9 cellular contexts compared by ENCODE assay signal in the genomic region with DNA sequence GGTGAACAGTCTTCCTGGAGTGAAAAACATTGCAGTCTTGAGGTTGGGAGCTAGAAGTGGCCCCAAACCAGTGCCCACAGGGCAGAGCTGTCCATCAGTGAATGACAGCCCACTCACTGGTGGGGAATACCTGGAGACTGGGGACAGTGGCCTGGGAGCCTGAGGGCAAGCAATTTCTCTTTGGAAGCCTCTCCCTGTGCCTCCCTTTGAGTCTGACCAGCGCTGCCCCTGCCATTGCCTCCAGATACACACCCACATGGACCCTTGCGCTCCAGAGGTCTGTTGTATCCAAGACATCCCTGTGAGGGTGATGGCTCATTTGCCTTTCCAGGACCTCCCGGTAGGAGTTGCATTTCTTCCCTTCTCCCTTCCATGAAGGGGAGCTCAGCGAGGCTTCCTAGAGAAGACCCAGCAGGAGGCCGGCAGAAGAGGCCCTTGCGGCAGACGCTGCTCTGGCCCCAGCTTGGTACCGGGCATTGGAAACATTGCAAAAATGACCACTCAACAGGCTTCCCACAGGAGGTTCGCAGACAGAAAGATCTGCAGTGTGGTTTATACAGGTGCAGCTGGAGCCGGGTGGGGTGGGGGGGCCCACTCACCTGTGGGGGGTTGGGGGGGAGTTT. TPM values are rescaled to one million over a fixed set of nuclear protein-coding genes. Genes with fewer than 3 reads are reported as not detected.
A peak's percentile ranks its signal among the peaks of the same experiment; 100 is the strongest.
DNase-seq lines count a peak whose midpoint lies in the region; ATAC-seq and TF ChIP-seq lines count a peak whose summit lies in the region.
"Had no signal": no experiment of that assay in that cellular context is flagged by ENCODE, and none has a peak within 500 bp of the region (broad histone marks: within the 10 kb centered on the region; RNA-seq: fewer than 3 reads in every experiment).

No MANE protein-coding gene starts in this region.

- CTCF ChIA-PET in activated CD8-positive, alpha-beta memory T cell treated with anti-CD3 and anti-CD28 coated beads, Interleukin-2, amount 10 ng/mL, durations not matched to agents 7 days and 5 days (lab: Charles Lee) = interaction anchor here (0.6 to 15.1 kb wide), 25 partner anchors 8 to 165 kb away, joined by 3 to 215 read pairs (median 5); a partner anchor contains a TSS

- no peaks in the 10 kb centered on the region for H3K36me3 ChIP-seq in adrenal gland (replicated peaks in 1 of 2)
- no peaks in the 10 kb centered on the region for H3K36me3 ChIP-seq in lower lobe of right lung
- no peaks in the 10 kb centered on the region for H3K36me3 ChIP-seq in thoracic aorta
- H3K36me3 ChIP-seq in MG63 = peaks cover 4% of the 10 kb centered on the region; the same call in 1 of the 2 replicates

- no peak for TF ChIP-seq CTCF in adrenal gland (IDR thresholded peaks at IDR 0.05)
- TF ChIP-seq CTCF in lower lobe of right lung (IDR thresholded peaks at IDR 0.05) = no peak
- TF ChIP-seq CTCF in thoracic aorta (IDR thresholded peaks at IDR 0.05) = no peak

- H3K4me3 ChIP-seq in adrenal gland = no peak overlapping the region
- peak overlapping the region; percentile 39 for H3K4me3 ChIP-seq in lower lobe of right lung
- peak overlapping the region; percentile 69 for H3K4me3 ChIP-seq in thoracic aorta
- H3K4me3 ChIP-seq in MG63 = no peak overlapping the region

- H3K27me3 ChIP-seq in adrenal gland = no peaks in the 10 kb centered on the region
- no peaks in the 10 kb centered on the region for H3K27me3 ChIP-seq in lower lobe of right lung (ENCODE audit: low read depth)
- no peaks in the 10 kb centered on the region for H3K27me3 ChIP-seq in thoracic aorta (replicated peaks; ENCODE audit: insufficient read depth)
- no peaks in the 10 kb centered on the region for H3K27me3 ChIP-seq in MG63

- H3K4me1 Mint-ChIP-seq in activated CD8-positive, alpha-beta memory T cell treated with anti-CD3 and anti-CD28 coated beads, Interleukin-2, amount 10 ng/mL, durations not matched to agents 7 days and 5 days = peaks cover 100% of the 10 kb centered on the region

- peak overlapping the region; percentile 100 for H3K27ac Mint-ChIP-seq in activated CD8-positive, alpha-beta memory T cell treated with anti-CD3 and anti-CD28 coated beads, Interleukin-2, amount 10 ng/mL, durations not matched to agents 7 days and 5 days

- intact Hi-C loops in adrenal gland (cut with DNase I) (loop anchor here (10.0 kb wide), 2 partner anchors 70 to 120 kb away; no protein-coding TSS in a partner anchor), lower lobe of right lung (cut with DNase I) (no loop called here)

- H3K27ac ChIP-seq in adrenal gland (peak overlapping the region; percentile 67 to 95 (median 86)), lower lobe of right lung (peak overlapping the region; percentile 93), thoracic aorta (peak overlapping the region; percentile 50 to 73)

- H3K9me3 Mint-ChIP-seq in activated CD8-positive, alpha-beta memory T cell treated with anti-CD3 and anti-CD28 coated beads, Interleukin-2, amount 10 ng/mL, durations not matched to agents 7 days and 5 days (ENCODE audit: low read depth) = no peaks in the 10 kb centered on the region

- no peak for TF ChIP-seq POLR2A in adrenal gland (IDR thresholded peaks at IDR 0.05)

- ATAC-seq in activated CD8-positive, alpha-beta memory T cell treated with anti-CD3 and anti-CD28 coated beads, Interleukin-2, amount 10 ng/mL, durations not matched to agents 7 days and 5 days = no peak
- ATAC-seq in lower lobe of right lung (no peak), thoracic aorta (ENCODE audit: insufficient number of reproducible peaks, low FRiP score, low read depth) (no peak), HG02588 (IDR thresholded peaks at IDR 0.05; ENCODE audit: unreplicated experiment) (no peak)

- H3K4me1 ChIP-seq in adrenal gland (replicated peaks in 1 of 2) (peaks cover 29 to 87% of the 10 kb centered on the region in 2 donors), lower lobe of right lung (peaks cover 97% of the 10 kb centered on the region), thoracic aorta (ENCODE audit: control insufficient read depth in 1 of 2, low read depth in 2 of 2) (peaks cover 49 to 75% of the 10 kb centered on the region in 2 donors)

- H3K4me3 Mint-ChIP-seq in activated CD8-positive, alpha-beta memory T cell treated with anti-CD3 and anti-CD28 coated beads, Interleukin-2, amount 10 ng/mL, durations not matched to agents 7 days and 5 days = peak overlapping the region; percentile 58

- H3K27me3 Mint-ChIP-seq in activated CD8-positive, alpha-beta memory T cell treated with anti-CD3 and anti-CD28 coated beads, Interleukin-2, amount 10 ng/mL, durations not matched to agents 7 days and 5 days = no peaks in the 10 kb centered on the region

- WGBS in adrenal gland, 4 donors = 70 to 82% (median 74%) methylated on average over 3 to 10 of the region's 10 CpGs

- DNase-seq in activated CD8-positive, alpha-beta memory T cell treated with anti-CD3 and anti-CD28 coated beads, Interleukin-2, amount 10 ng/mL, durations not matched to agents 7 days and 5 days = no peak
- DNase-seq in activated CD8-positive, alpha-beta memory T cell treated with anti-CD3 and anti-CD28 coated beads, Interleukin-2, amount 50 U/mL, for 4 hours = no peak
- DNase-seq in adrenal gland (no peak), lower lobe of right lung (no peak), thoracic aorta (ENCODE audit: low spot score) (no peak), MG63 (no peak), NCI-H510A treated with DMSO at 0.1 percent for 48 hours (lab: John Stamatoyannopoulos, UW) (no peak)
- DNase-seq: NCI-H1930 had no signal

- H3K36me3 Mint-ChIP-seq in activated CD8-positive, alpha-beta memory T cell treated with anti-CD3 and anti-CD28 coated beads, Interleukin-2, amount 10 ng/mL, durations not matched to agents 7 days and 5 days = peaks cover 25% of the 10 kb centered on the region

- no peaks in the 10 kb centered on the region for H3K9me3 ChIP-seq in adrenal gland (replicated peaks in 1 of 3)
- no peaks in the 10 kb centered on the region for H3K9me3 ChIP-seq in lower lobe of right lung
- H3K9me3 ChIP-seq in thoracic aorta = no peaks in the 10 kb centered on the region
- no peaks in the 10 kb centered on the region; the same call in 1 of the 2 replicates for H3K9me3 ChIP-seq in MG63

RNA-seq across cellular contexts. Expression of a gene that starts 38.5 kb away (rescaled TPM):
- 100 to 1,000 TPM; 163 to 206 TPM for total RNA-seq in activated CD8-positive, alpha-beta memory T cell treated with anti-CD3 and anti-CD28 coated beads, Interleukin-2, amount 10 ng/mL, durations not matched to agents 7 days and 5 days
- total RNA-seq in adrenal gland = 10 to 100 TPM; 19.9 to 65.9 (median 37.8) TPM
- 10 to 100 TPM; 17.3 to 33.5 (median 21.0) TPM for polyA plus RNA-seq in adrenal gland
- total RNA-seq in lower lobe of right lung = 178 TPM
- total RNA-seq in thoracic aorta = 10 to 100 TPM; 59.5 to 76.5 TPM
- total RNA-seq in MG63 (2014; rRNA removed; shearing (Covaris generic); ENCODE audit: low replicate concordance) = 39.1 and 47.2 TPM in 2 replicates

Comparison
In these comparisons a context has a peak if more than half of its experiments do, and no peak if none do; other contexts are left out.
1. H3K4me3 ChIP-seq: peak in lower lobe of right lung (single experiment) and thoracic aorta (single experiment); none in adrenal gland (0 of 4) and MG63 (single experiment).
2. Peak in every context shown above with its lines, with median percentiles within 50 percentile points of each other: H3K27ac ChIP-seq.